In the genomic region with DNA sequence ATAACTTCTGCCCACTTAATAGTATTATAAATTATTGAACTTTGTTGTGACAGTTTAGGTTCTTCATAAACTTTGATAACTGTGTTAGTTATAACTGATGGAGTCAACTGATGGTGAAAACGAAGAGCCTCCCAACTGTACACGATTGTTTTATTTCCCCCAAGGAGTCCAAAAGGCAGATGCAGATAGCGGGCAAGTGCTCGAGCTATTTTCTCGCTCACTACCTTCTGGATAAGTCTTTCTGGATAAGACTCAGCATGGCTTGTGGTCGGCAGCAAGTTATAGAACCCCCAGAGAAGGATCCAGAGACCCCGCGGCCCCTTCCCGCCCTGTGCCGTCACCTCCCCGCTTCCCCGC, we compare ENCODE assay signal across 8 cellular contexts. TPM values are rescaled to one million over a fixed set of nuclear protein-coding genes. Genes with fewer than 3 reads are reported as not detected.
DNase-seq lines count a peak whose midpoint lies in the region; ATAC-seq and TF ChIP-seq lines count a peak whose summit lies in the region.

No MANE protein-coding gene starts in this region.

- peaks cover 32% of the 10 kb centered on the region; the same call in 1 of the 2 replicates for H3K79me2 ChIP-seq in KMS-11 (ENCODE audit: insufficient read depth, low read depth)

- H3K9ac ChIP-seq in KMS-11 (peak overlapping the region; percentile 98), mucosa of stomach (ENCODE audit: low read length) (peak overlapping the region; percentile 75)

- H2AFZ ChIP-seq in KMS-11 (ENCODE audit: low read depth): peak overlapping the region; percentile 93

- peaks cover 9% of the 10 kb centered on the region for H3K36me3 ChIP-seq in left ventricle myocardium inferior
- no peaks in the 10 kb centered on the region for H3K36me3 ChIP-seq in KMS-11 (ENCODE audit: insufficient read depth)
- no peaks in the 10 kb centered on the region for H3K36me3 ChIP-seq in mucosa of stomach (ENCODE audit: control insufficient read depth, insufficient read depth, low read length)

- H3K27ac ChIP-seq in left ventricle myocardium inferior (replicated peaks): peak overlapping the region; percentile 97
- H3K27ac ChIP-seq in KMS-11: peak overlapping the region; percentile 98

- peak overlapping the region; percentile 84 for H3K4me3 ChIP-seq in left ventricle myocardium inferior
- peak overlapping the region; percentile 74 for H3K4me3 ChIP-seq in KMS-11 (IDR thresholded peaks at IDR 0.05; ENCODE audit: insufficient read depth, low read depth, low read length)
- peak overlapping the region; percentile 70 to 71 for H3K4me3 ChIP-seq in cardiac fibroblast (replicated peaks in 1 of 2; ENCODE audit: low read depth in 2 of 2, low read length in 2 of 2)
- H3K4me3 ChIP-seq in mucosa of stomach (ENCODE audit: low read length): peak overlapping the region; percentile 17

- TF ChIP-seq CTCF in left ventricle myocardium inferior (IDR thresholded peaks at IDR 0.05; ENCODE audit: borderline replicate concordance) (no peak), KMS-11 (conservative IDR thresholded peaks at IDR 0.05; ENCODE audit: low read depth, low read length) (0 out of 2 replicates have a peak, but pooled peaks have one; percentile 23), cardiac fibroblast (IDR thresholded peaks at IDR 0.05; ENCODE audit: low read depth, low read length) (no peak)

- intact Hi-C loops in left ventricle myocardium inferior (cut with micrococcal nuclease): no loop called here
- intact Hi-C loops in Right ventricle myocardium inferior (cut with DNase I): no loop called here

- ATAC-seq in Right ventricle myocardium inferior (no peak), GM19467 (IDR thresholded peaks at IDR 0.05; ENCODE audit: unreplicated experiment) (no peak)

- H4K20me1 ChIP-seq in KMS-11 (ENCODE audit: insufficient read depth): no peaks in the 10 kb centered on the region

- H3K4me2 ChIP-seq in KMS-11: peak overlapping the region; percentile 93

- no peaks in the 10 kb centered on the region for H3K27me3 ChIP-seq in left ventricle myocardium inferior (ENCODE audit: low read depth)
- H3K27me3 ChIP-seq in KMS-11 (ENCODE audit: insufficient read depth, low read depth): no peaks in the 10 kb centered on the region
- H3K27me3 ChIP-seq in mucosa of stomach (ENCODE audit: control insufficient read depth, insufficient read depth, low read length): no peaks in the 10 kb centered on the region

- H3K9me3 ChIP-seq in left ventricle myocardium inferior (replicated peaks): no peaks in the 10 kb centered on the region
- H3K9me3 ChIP-seq in mucosa of stomach (ENCODE audit: control insufficient read depth, low read length): no peaks in the 10 kb centered on the region

- DNase-seq in left ventricle myocardium inferior (no peak), Right ventricle myocardium inferior (ENCODE audit: missing footprints) (no peak), cardiac fibroblast (ENCODE audit: low read depth in 2 of 2) (no peak), hepatic stellate cell (ENCODE audit: low spot score) (no peak), islet precursor cell (no peak)

- H3K4me1 ChIP-seq in left ventricle myocardium inferior (peaks cover 47% of the 10 kb centered on the region), KMS-11 (ENCODE audit: low read depth, poor library complexity, severe bottlenecking) (peaks cover 43% of the 10 kb centered on the region), mucosa of stomach (ENCODE audit: control insufficient read depth, insufficient read depth, low read length) (peaks cover 4% of the 10 kb centered on the region)

RNA-seq across cellular contexts. Expression of a gene that starts 0.5 kb away (rescaled TPM):
- 9.6 TPM for total RNA-seq in left ventricle myocardium inferior
- total RNA-seq in Right ventricle myocardium inferior: 10.5 TPM

Comparison
In these comparisons a context has a peak if more than half of its experiments do, and no peak if none do; other contexts are left out.
1. H3K4me3 ChIP-seq: peak in every context shown above with its lines; median percentile 84 in left ventricle myocardium inferior; 74 in KMS-11; 70 in cardiac fibroblast; 17 in mucosa of stomach.